Comparison of ENCODE assay signal across 1 cellular context in the genomic region with DNA sequence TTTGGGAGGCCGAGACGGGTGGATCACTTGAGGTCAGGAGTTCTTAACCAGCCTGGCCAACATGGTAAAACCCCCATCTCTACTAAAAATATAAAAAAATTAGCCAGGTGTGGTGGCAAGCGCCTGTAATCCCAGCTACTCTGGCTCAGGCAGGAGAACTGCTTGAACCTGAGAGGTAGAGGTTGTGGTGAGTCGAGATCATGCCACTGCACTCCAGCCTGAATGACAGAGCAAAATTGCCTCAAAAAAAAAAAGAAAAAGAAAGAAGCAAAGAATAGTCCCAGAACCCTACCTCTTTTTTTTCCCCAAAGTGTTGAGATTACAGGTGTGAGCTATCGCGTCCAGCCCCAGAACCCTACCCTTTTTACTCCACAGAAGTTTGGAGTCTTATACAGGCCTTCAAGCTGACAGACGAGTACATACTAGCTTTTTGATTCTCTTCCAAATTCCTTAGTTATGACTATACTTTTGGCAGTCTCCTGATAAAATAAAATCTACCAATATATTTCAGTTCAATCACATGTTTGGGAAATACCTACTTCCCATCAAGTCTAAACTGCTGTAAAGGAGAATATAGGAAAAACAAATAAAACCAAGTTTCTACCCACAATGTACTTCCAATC.
A peak's percentile ranks its signal among the peaks of the same experiment; 100 is the strongest.
TF ChIP-seq lines count a peak whose summit lies in the region.

No MANE protein-coding gene starts in this region.

TF ChIP-seq in K562, 482 proteins besides CTCF, POLR2A, EP300 and RAD21:
- TF ChIP-seq NFE2 (IDR thresholded peaks at IDR 0.05; ENCODE audit: low read depth): peak; percentile 69
- TF ChIP-seq C11orf30 (IDR thresholded peaks at IDR 0.05; ENCODE audit: low read depth): 0 out of 2 replicates have a peak, but pooled peaks have one; percentile 21
- TF ChIP-seq ZNF316 (IDR thresholded peaks at IDR 0.05): 0 out of 2 replicates have a peak, but pooled peaks have one; percentile 23
